Comparison of ENCODE assay signal across 8 cellular contexts in the genomic region with DNA sequence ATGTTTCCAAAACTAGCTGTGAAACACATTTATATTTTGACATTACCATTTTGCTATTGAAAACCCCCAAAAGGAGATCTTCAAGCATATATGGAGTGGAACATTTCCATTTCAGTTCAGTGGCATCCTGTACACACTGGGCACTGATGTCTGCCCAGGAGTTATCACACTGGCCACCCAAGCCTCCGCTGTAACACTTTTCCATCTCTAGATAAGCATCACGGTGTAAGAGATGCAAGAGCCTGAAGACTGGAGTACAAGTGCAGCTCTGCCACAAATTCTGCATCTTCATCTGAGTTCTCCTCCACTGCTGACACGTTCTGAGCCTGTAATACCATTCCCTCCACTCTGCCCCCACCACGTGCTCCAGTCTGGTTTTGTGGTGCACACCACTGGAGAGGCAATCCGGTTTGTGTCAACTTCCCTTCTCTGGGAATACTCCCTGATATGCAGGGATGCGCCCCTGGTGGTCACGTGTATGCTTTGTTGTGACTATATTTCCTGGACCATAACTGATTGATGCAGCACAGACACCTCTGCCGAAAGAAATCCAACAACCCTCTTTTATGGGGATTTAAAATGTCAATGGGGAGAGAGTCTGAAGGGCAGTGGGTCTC. TPM values are rescaled to one million over a fixed set of nuclear protein-coding genes. Genes with fewer than 3 reads are reported as not detected.
DNase-seq lines count a peak whose midpoint lies in the region; ATAC-seq and TF ChIP-seq lines count a peak whose summit lies in the region.

No MANE protein-coding gene starts in this region.

- no peaks in the 10 kb centered on the region for H3K27me3 Mint-ChIP-seq in activated T-helper 1 cell treated with anti-CD3 and anti-CD28 coated beads, Interleukin-12 subunit alpha, Interleukin-12 subunit beta, Interleukin-2, Interleukin-4 antibody, amounts not matched to agents 30 ng/mL and 10 ng/mL and 1 ng/mL, durations not matched to agents 14 hours and 24 hours and 36 hours (ENCODE audit: insufficient read depth)

- H3K27ac Mint-ChIP-seq in activated T-helper 1 cell treated with anti-CD3 and anti-CD28 coated beads, Interleukin-12 subunit alpha, Interleukin-12 subunit beta, Interleukin-2, Interleukin-4 antibody, amounts not matched to agents 30 ng/mL and 10 ng/mL and 1 ng/mL, durations not matched to agents 14 hours and 24 hours and 36 hours = peak overlapping the region; percentile 35

- peaks cover 79% of the 10 kb centered on the region for H3K4me1 Mint-ChIP-seq in activated T-helper 1 cell treated with anti-CD3 and anti-CD28 coated beads, Interleukin-12 subunit alpha, Interleukin-12 subunit beta, Interleukin-2, Interleukin-4 antibody, amounts not matched to agents 30 ng/mL and 10 ng/mL and 1 ng/mL, durations not matched to agents 14 hours and 24 hours and 36 hours (ENCODE audit: low read depth)

- intact Hi-C loops in activated T-helper 1 cell treated with anti-CD3 and anti-CD28 coated beads, Interleukin-12 subunit alpha, Interleukin-12 subunit beta, Interleukin-2, Interleukin-4 antibody, amounts not matched to agents 30 ng/mL and 10 ng/mL and 1 ng/mL, durations not matched to agents 14 hours and 24 hours and 36 hours (cut with micrococcal nuclease) = no loop called here
- intact Hi-C loops in left lung (cut with DNase I) = no loop called here

- H3K4me3 ChIP-seq in BJ (ENCODE audit: low read depth, low read length) (no peak overlapping the region), left lung (no peak overlapping the region), H7 (ENCODE audit: insufficient read depth, low read depth, low read length) (no peak overlapping the region)

- H3K36me3 Mint-ChIP-seq in activated T-helper 1 cell treated with anti-CD3 and anti-CD28 coated beads, Interleukin-12 subunit alpha, Interleukin-12 subunit beta, Interleukin-2, Interleukin-4 antibody, amounts not matched to agents 30 ng/mL and 10 ng/mL and 1 ng/mL, durations not matched to agents 14 hours and 24 hours and 36 hours (ENCODE audit: low read depth) = no peaks in the 10 kb centered on the region

- TF ChIP-seq CTCF in BJ (IDR thresholded peaks at IDR 0.05; ENCODE audit: insufficient read depth, low read depth, low read length) = peak; percentile 17; the same call in 1 of the 2 replicates
- TF ChIP-seq CTCF in left lung (IDR thresholded peaks at IDR 0.05) = no peak

- H3K27me3 ChIP-seq in BJ (ENCODE audit: control insufficient read depth, insufficient read depth, low read length) (no peaks in the 10 kb centered on the region), left lung (no peaks in the 10 kb centered on the region), H7 (ENCODE audit: control insufficient read depth, insufficient read depth, low read length) (no peaks in the 10 kb centered on the region)

- no peaks in the 10 kb centered on the region for H3K9me3 Mint-ChIP-seq in activated T-helper 1 cell treated with anti-CD3 and anti-CD28 coated beads, Interleukin-12 subunit alpha, Interleukin-12 subunit beta, Interleukin-2, Interleukin-4 antibody, amounts not matched to agents 30 ng/mL and 10 ng/mL and 1 ng/mL, durations not matched to agents 14 hours and 24 hours and 36 hours

- peaks cover 2% of the 10 kb centered on the region; the same call in 1 of the 2 replicates for H3K36me3 ChIP-seq in BJ (ENCODE audit: control insufficient read depth, insufficient read depth, low read length)
- H3K36me3 ChIP-seq in left lung = no peaks in the 10 kb centered on the region
- H3K36me3 ChIP-seq in H7 (replicated peaks; ENCODE audit: control insufficient read depth, insufficient read depth, low read length) = no peaks in the 10 kb centered on the region; the same call in 1 of the 2 replicates

- peak; percentile 44 for ATAC-seq in left lung
- no peak for ATAC-seq in HG02885 (IDR thresholded peaks at IDR 0.05; ENCODE audit: poor library complexity, unreplicated experiment)
- no peak for ATAC-seq in GM19035 (IDR thresholded peaks at IDR 0.05; ENCODE audit: unreplicated experiment)
- ATAC-seq in HG03159 (IDR thresholded peaks at IDR 0.05; ENCODE audit: unreplicated experiment) = no peak

- peaks cover 0 to 80% of the 10 kb centered on the region in 2 donors for H3K4me1 ChIP-seq in left lung

- H3K9me3 ChIP-seq in left lung = no peaks in the 10 kb centered on the region

- DNase-seq in BJ (ENCODE audit: low read depth) = no peak
- DNase-seq in HCEC 1CT = peak; percentile 50
- no peak for DNase-seq in activated T-helper 1 cell treated with anti-CD3 and anti-CD28 coated beads, Interleukin-12 subunit alpha, Interleukin-12 subunit beta, Interleukin-2, Interleukin-4 antibody, amounts not matched to agents 30 ng/mL and 10 ng/mL and 1 ng/mL, durations not matched to agents 14 hours and 24 hours and 36 hours (ENCODE audit: low spot score)
- DNase-seq in left lung = peak in 1 of 2 donors; percentile 46
- DNase-seq in H7 = no peak

- H3K27ac ChIP-seq in left lung = peak overlapping the region in 1 of 2 donors; percentile 2

- POLR2A ChIA-PET in BJ (lab: Charles Lee) = no interaction called here

- no peak overlapping the region for H3K4me3 Mint-ChIP-seq in activated T-helper 1 cell treated with anti-CD3 and anti-CD28 coated beads, Interleukin-12 subunit alpha, Interleukin-12 subunit beta, Interleukin-2, Interleukin-4 antibody, amounts not matched to agents 30 ng/mL and 10 ng/mL and 1 ng/mL, durations not matched to agents 14 hours and 24 hours and 36 hours

- CTCF ChIA-PET in BJ (lab: Yijun Ruan, JAX) = no interaction called here

RNA-seq across cellular contexts. Expression of a gene that starts 12.7 kb away (rescaled TPM):
- 38.3 and 43.8 TPM in 2 replicates for polyA plus RNA-seq in BJ (2011; rRNA removed)
- polyA minus RNA-seq in BJ (2011; rRNA and poly(A)+ RNA removed) = 20.6 and 25.4 TPM in 2 replicates
- 29.9 and 31.9 TPM in 2 replicates for total RNA-seq in activated T-helper 1 cell treated with anti-CD3 and anti-CD28 coated beads, Interleukin-12 subunit alpha, Interleukin-12 subunit beta, Interleukin-2, Interleukin-4 antibody, amounts not matched to agents 30 ng/mL and 10 ng/mL and 1 ng/mL, durations not matched to agents 14 hours and 24 hours and 36 hours
- total RNA-seq in left lung = 10 to 100 TPM; 40.7 to 44.0 TPM
- 20.5 and 22.7 TPM in 2 replicates for total RNA-seq in H7 (2014; rRNA removed; shearing (Covaris generic))
